In the genomic region with DNA sequence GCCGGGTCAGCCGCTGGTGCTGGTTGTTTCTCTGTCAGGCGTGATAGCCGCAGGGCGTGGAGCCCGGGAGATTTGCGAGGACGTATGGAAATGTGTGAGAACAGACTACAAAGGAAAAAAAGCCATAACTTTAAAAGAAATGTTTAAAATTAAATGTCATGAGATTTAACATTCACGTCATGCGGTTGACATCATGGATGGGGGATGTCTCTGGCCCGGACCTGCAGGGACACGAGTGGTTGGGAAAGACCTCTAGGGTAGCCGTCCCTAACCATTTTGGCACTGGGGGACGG, we compare ENCODE assay signal across 8 cellular contexts. TPM values are rescaled to one million over a fixed set of nuclear protein-coding genes. Genes with fewer than 3 reads are reported as not detected.
DNase-seq lines count a peak whose midpoint lies in the region; ATAC-seq and TF ChIP-seq lines count a peak whose summit lies in the region.

No MANE protein-coding gene starts in this region.

- H3K9me3 Mint-ChIP-seq in T-helper 2 cell treated with Interferon-gamma antibody and Interleukin-4, amounts not matched to agents 5 μg/mL and 100 μg/mL, for 36 hours = peaks cover 4% of the 10 kb centered on the region
- H3K9me3 Mint-ChIP-seq in activated naive CD8-positive, alpha-beta T cell treated with anti-CD3 and anti-CD28 coated beads, Interleukin-2, amount 50 U/mL, for 24 hours = peaks cover 3% of the 10 kb centered on the region

- peaks cover 12% of the 10 kb centered on the region for H3K4me1 Mint-ChIP-seq in T-helper 2 cell treated with Interferon-gamma antibody and Interleukin-4, amounts not matched to agents 5 μg/mL and 100 μg/mL, for 36 hours (ENCODE audit: low read depth)
- H3K4me1 Mint-ChIP-seq in activated naive CD8-positive, alpha-beta T cell treated with anti-CD3 and anti-CD28 coated beads, Interleukin-2, amount 50 U/mL, for 24 hours = peaks cover 25% of the 10 kb centered on the region

- H3K4me1 ChIP-seq in lung (ENCODE audit: control insufficient read depth in 2 of 2, insufficient read depth in 2 of 2, low read length in 2 of 2) (peaks cover 3 to 14% of the 10 kb centered on the region in 2 donors), suprapubic skin (peaks cover 28% of the 10 kb centered on the region)

- H3K27ac Mint-ChIP-seq in T-helper 2 cell treated with Interferon-gamma antibody and Interleukin-4, amounts not matched to agents 5 μg/mL and 100 μg/mL, for 36 hours = no peak overlapping the region
- peak overlapping the region; percentile 29 for H3K27ac Mint-ChIP-seq in activated naive CD8-positive, alpha-beta T cell treated with anti-CD3 and anti-CD28 coated beads, Interleukin-2, amount 50 U/mL, for 24 hours

- H3K36me3 Mint-ChIP-seq in T-helper 2 cell treated with Interferon-gamma antibody and Interleukin-4, amounts not matched to agents 5 μg/mL and 100 μg/mL, for 36 hours (ENCODE audit: low read depth) = peaks cover 3% of the 10 kb centered on the region
- peaks cover 2% of the 10 kb centered on the region for H3K36me3 Mint-ChIP-seq in activated naive CD8-positive, alpha-beta T cell treated with anti-CD3 and anti-CD28 coated beads, Interleukin-2, amount 50 U/mL, for 24 hours (ENCODE audit: low read depth)

- ATAC-seq in activated naive CD8-positive, alpha-beta T cell treated with anti-CD3 and anti-CD28 coated beads, Interleukin-2, amount 50 U/mL, for 24 hours = no peak
- no peak for ATAC-seq in lung (ENCODE audit: insufficient read depth, low FRiP score)

- peaks cover 46% of the 10 kb centered on the region for H3K27me3 Mint-ChIP-seq in T-helper 2 cell treated with Interferon-gamma antibody and Interleukin-4, amounts not matched to agents 5 μg/mL and 100 μg/mL, for 36 hours (ENCODE audit: low read depth)
- peaks cover 5% of the 10 kb centered on the region for H3K27me3 Mint-ChIP-seq in activated naive CD8-positive, alpha-beta T cell treated with anti-CD3 and anti-CD28 coated beads, Interleukin-2, amount 50 U/mL, for 24 hours

- no peak for TF ChIP-seq EP300 in suprapubic skin (IDR thresholded peaks at IDR 0.05)

- no peak for DNase-seq in T-helper 2 cell treated with Interferon-gamma antibody and Interleukin-4, amounts not matched to agents 5 μg/mL and 100 μg/mL, for 36 hours (ENCODE audit: low spot score)
- DNase-seq in T-helper 2 cell (no peak), lung (ENCODE audit: low spot score) (no peak), suprapubic skin (ENCODE audit: low spot score in 2 of 2) (no peak), RKO (ENCODE audit: low spot score) (no peak), activated gamma-delta T cell (lab: John Stamatoyannopoulos, UW) (no peak), DMS53 treated with DMSO at 0.1 percent for 48 hours (lab: John Stamatoyannopoulos, UW; ENCODE audit: unreplicated experiment) (no peak)
- no peak for DNase-seq in activated naive CD8-positive, alpha-beta T cell treated with anti-CD3 and anti-CD28 coated beads, Interleukin-2, amount 50 U/mL, for 24 hours

- H3K27me3 ChIP-seq in lung (ENCODE audit: control insufficient read depth, insufficient read depth) (no peaks in the 10 kb centered on the region), suprapubic skin (no peaks in the 10 kb centered on the region)

- H3K4me3 Mint-ChIP-seq in T-helper 2 cell treated with Interferon-gamma antibody and Interleukin-4, amounts not matched to agents 5 μg/mL and 100 μg/mL, for 36 hours = peak overlapping the region; percentile 40
- peak overlapping the region; percentile 55 for H3K4me3 Mint-ChIP-seq in activated naive CD8-positive, alpha-beta T cell treated with anti-CD3 and anti-CD28 coated beads, Interleukin-2, amount 50 U/mL, for 24 hours

- H3K27ac ChIP-seq in lung (ENCODE audit: low read depth in 1 of 2, low read length in 1 of 2) (peak overlapping the region; percentile 100), suprapubic skin (no peak overlapping the region)

- TF ChIP-seq POLR2A in suprapubic skin (IDR thresholded peaks at IDR 0.05) = no peak

- 17 to 18% methylated on average over 14 of the region's 14 CpGs for WGBS in lung, 2 donors
- 10% methylated on average over 14 of the region's 14 CpGs for WGBS in suprapubic skin

- no peak for TF ChIP-seq CTCF in lung (IDR thresholded peaks at IDR 0.05; ENCODE audit: control extremely low read depth, extremely low read depth)
- TF ChIP-seq CTCF in suprapubic skin (IDR thresholded peaks at IDR 0.05) = no peak

- H3K36me3 ChIP-seq in lung (ENCODE audit: control insufficient read depth in 2 of 2, insufficient read depth in 2 of 2, low read length in 2 of 2) (no peaks in the 10 kb centered on the region), suprapubic skin (no peaks in the 10 kb centered on the region)

- H3K9me3 ChIP-seq in lung (ENCODE audit: control insufficient read depth in 2 of 2, insufficient read depth in 1 of 2, low read length in 1 of 2) = no peaks in the 10 kb centered on the region
- H3K9me3 ChIP-seq in suprapubic skin = no peaks in the 10 kb centered on the region

- H3K4me3 ChIP-seq in lung (no peak overlapping the region), suprapubic skin (peak overlapping the region; percentile 97)

RNA-seq across cellular contexts. Expression of a gene that starts 0.6 kb away (rescaled TPM):
- 10 to 100 TPM; 84.5 to 97.2 TPM for total RNA-seq in lung
- polyA plus RNA-seq in lung = 100 to 1,000 TPM in 1 of 2 donors, 10 to 100 TPM in 1; 75.9 to 123 TPM
- total RNA-seq in suprapubic skin = 10 to 100 TPM; 24.8 to 37.2 (median 29.8) TPM
